16 cellular contexts compared by ENCODE assay signal in genomic region chr18:63101811-63102210, GRCh38.
"Had no signal": no experiment of that assay in that cellular context is flagged by ENCODE, and none has a peak within 500 bp of the region (broad histone marks: within the 10 kb centered on the region; RNA-seq: fewer than 3 reads in every experiment).

No MANE protein-coding gene starts in this region.

- H3K4me1 ChIP-seq: adrenal gland, esophagus squamous epithelium had no signal

- H3K4me2 ChIP-seq: smooth muscle cell had no signal

- H3K27me3 ChIP-seq: heart right ventricle had no signal

- H3K36me3 ChIP-seq: adrenal gland, esophagus squamous epithelium, heart right ventricle, thoracic aorta had no signal

- ATAC-seq: activated T-helper 17 cell treated with anti-CD3 and anti-CD28 coated beads, Interleukin-2, amount 50 U/mL, for 72 hours; heart right ventricle; sciatic nerve; stimulated activated memory B cell treated with anti-CD40 and anti-IgM and Interleukin-4, amounts not matched to agents 10 μg/mL and 1 μg/mL and 100 μg/mL, for 72 hours had no signal

- H3K4me3 ChIP-seq: adrenal gland, esophagus squamous epithelium, heart right ventricle, smooth muscle cell, thoracic aorta had no signal

- H3K4me3 Mint-ChIP-seq: activated B cell treated with CpG ODN at 0.5 μM for 24 hours; activated naive CD4-positive, alpha-beta T cell treated with anti-CD3 and anti-CD28 coated beads for 36 hours; activated T-helper 17 cell treated with anti-CD3 and anti-CD28 coated beads, Interleukin-2, amount 50 U/mL, for 72 hours; memory B cell; stimulated activated memory B cell treated with anti-CD40 and anti-IgM and Interleukin-4, amounts not matched to agents 10 μg/mL and 1 μg/mL and 100 μg/mL, for 72 hours had no signal

- H3K9me3 Mint-ChIP-seq: activated B cell treated with CpG ODN at 0.5 μM for 24 hours; activated naive CD4-positive, alpha-beta T cell treated with anti-CD3 and anti-CD28 coated beads for 36 hours; activated T-helper 17 cell treated with anti-CD3 and anti-CD28 coated beads, Interleukin-2, amount 50 U/mL, for 72 hours had no signal

- H2AFZ ChIP-seq: parathyroid adenoma had no signal

- H3K36me3 Mint-ChIP-seq: memory B cell; stimulated activated memory B cell treated with anti-CD40 and anti-IgM and Interleukin-4, amounts not matched to agents 10 μg/mL and 1 μg/mL and 100 μg/mL, for 72 hours had no signal

- DNase-seq: activated B cell treated with CpG ODN at 0.5 μM for 24 hours; activated CD4-positive, alpha-beta T cell treated with anti-CD3 and anti-CD28 coated beads for 4 hours; activated naive CD4-positive, alpha-beta T cell treated with anti-CD3 and anti-CD28 coated beads for 36 hours; adrenal gland; effector CD8-positive, alpha-beta T cell; esophagus squamous epithelium; heart right ventricle; stimulated activated CD4-positive, alpha-beta T cell treated with anti-CD3 and anti-CD28 coated beads, Interleukin-4, amount 100 ng/mL, for 4 hours; SW 1271 had no signal

- H3K79me2 ChIP-seq: parathyroid adenoma had no signal

- H3K27ac Mint-ChIP-seq: activated B cell treated with CpG ODN at 0.5 μM for 24 hours; activated naive CD4-positive, alpha-beta T cell treated with anti-CD3 and anti-CD28 coated beads for 36 hours; activated T-helper 17 cell treated with anti-CD3 and anti-CD28 coated beads, Interleukin-2, amount 50 U/mL, for 72 hours; memory B cell; stimulated activated memory B cell treated with anti-CD40 and anti-IgM and Interleukin-4, amounts not matched to agents 10 μg/mL and 1 μg/mL and 100 μg/mL, for 72 hours had no signal

- H3K9me3 ChIP-seq: adrenal gland, esophagus squamous epithelium, heart right ventricle, thoracic aorta had no signal

- H3K27ac ChIP-seq: adrenal gland, esophagus squamous epithelium, parathyroid adenoma, thoracic aorta had no signal
